Comparison of ENCODE assay signal across 8 cellular contexts in genomic region chr1:99849413-99849743, GRCh38. TPM values are rescaled to one million over a fixed set of nuclear protein-coding genes. Genes with fewer than 3 reads are reported as not detected.
DNase-seq lines count a peak whose midpoint lies in the region; ATAC-seq and TF ChIP-seq lines count a peak whose summit lies in the region.

No MANE protein-coding gene starts in this region.

- H3K4me1 ChIP-seq in RWPE2 (ENCODE audit: insufficient read depth, poor library complexity, severe bottlenecking) (no peaks in the 10 kb centered on the region), endodermal cell (ENCODE audit: control insufficient read depth, insufficient read depth, low read length) (peaks cover 3% of the 10 kb centered on the region)

- H3K9ac ChIP-seq in endodermal cell (ENCODE audit: extremely low read depth, low read length, poor library complexity, severe bottlenecking): peak overlapping the region; percentile 84

- 77% methylated on average over 6 of the region's 6 CpGs for WGBS in endodermal cell (ENCODE audit: insufficient coverage in 1 of 2, insufficient read length in 1 of 2), 2 experiments

- no peak for TF ChIP-seq CTCF in GM06990 (IDR thresholded peaks at IDR 0.05; ENCODE audit: insufficient read depth, low read length, poor library complexity, severe bottlenecking)
- TF ChIP-seq CTCF in RWPE2 (IDR thresholded peaks at IDR 0.05; ENCODE audit: poor library complexity, severe bottlenecking): no peak
- TF ChIP-seq CTCF in endodermal cell (conservative IDR thresholded peaks at IDR 0.05): no peak

- DNase-seq in GM06990 (ENCODE audit: extremely low read depth, insufficient read length) (no peak), RWPE2 (ENCODE audit: low spot score) (no peak), endodermal cell (no peak), DMS114 treated with DMSO at 0.1 percent for 48 hours (lab: John Stamatoyannopoulos, UW; ENCODE audit: unreplicated experiment) (no peak), hepatic stellate cell (ENCODE audit: low spot score) (no peak), middle frontal gyrus (ENCODE audit: extremely low spot score, low spot score) (no peak)
- DNase-seq in natural killer cell treated with Interleukin-12 subunit alpha and Interleukin-12 subunit beta and Interleukin-15 and Interleukin-18, amount 100 ng/mL, for 72 hours (ENCODE audit: low spot score): no peak

- no peaks in the 10 kb centered on the region for H3K36me3 ChIP-seq in GM06990 (ENCODE audit: control insufficient read depth, insufficient read depth, low read length)
- peaks cover 9% of the 10 kb centered on the region for H3K36me3 ChIP-seq in RWPE2 (ENCODE audit: low read depth)
- H3K36me3 ChIP-seq in endodermal cell (ENCODE audit: control insufficient read depth, insufficient read depth, low read length): peaks cover 25% of the 10 kb centered on the region

- H3K4me3 ChIP-seq in GM06990 (replicated peaks; ENCODE audit: low read depth, low read length) (peak overlapping the region; percentile 80), RWPE2 (ENCODE audit: severe bottlenecking) (peak overlapping the region; percentile 53), endodermal cell (ENCODE audit: low read length) (peak overlapping the region; percentile 95)

- ATAC-seq in HG02642 (IDR thresholded peaks at IDR 0.05; ENCODE audit: poor library complexity, unreplicated experiment) (peak; percentile 10), RWPE2 (ENCODE audit: low read depth) (no peak)
- no peak for ATAC-seq in natural killer cell treated with Interleukin-12 subunit alpha and Interleukin-12 subunit beta and Interleukin-15 and Interleukin-18, amount 100 ng/mL, for 72 hours

- peaks cover 15% of the 10 kb centered on the region for H3K9me3 Mint-ChIP-seq in endodermal cell
- H3K9me3 Mint-ChIP-seq in natural killer cell treated with Interleukin-12 subunit alpha and Interleukin-12 subunit beta and Interleukin-15 and Interleukin-18, amount 100 ng/mL, for 72 hours: no peaks in the 10 kb centered on the region

- H3K27me3 Mint-ChIP-seq in endodermal cell (ENCODE audit: insufficient read depth): no peaks in the 10 kb centered on the region
- no peaks in the 10 kb centered on the region for H3K27me3 Mint-ChIP-seq in natural killer cell treated with Interleukin-12 subunit alpha and Interleukin-12 subunit beta and Interleukin-15 and Interleukin-18, amount 100 ng/mL, for 72 hours

- H3K27ac ChIP-seq in RWPE2 (ENCODE audit: poor library complexity, severe bottlenecking) (peak overlapping the region; percentile 46), endodermal cell (ENCODE audit: low read depth, low read length) (no peak overlapping the region)

- H3K9me3 ChIP-seq in RWPE2 (ENCODE audit: severe bottlenecking): no peaks in the 10 kb centered on the region
- H3K9me3 ChIP-seq in endodermal cell (ENCODE audit: control insufficient read depth, low read length): peaks cover 27% of the 10 kb centered on the region

- H3K4me1 Mint-ChIP-seq in endodermal cell: peaks cover 22% of the 10 kb centered on the region
- H3K4me1 Mint-ChIP-seq in natural killer cell treated with Interleukin-12 subunit alpha and Interleukin-12 subunit beta and Interleukin-15 and Interleukin-18, amount 100 ng/mL, for 72 hours (ENCODE audit: low read depth in 2 of 2): peaks cover 10 to 33% of the 10 kb centered on the region in 2 donors

- peak overlapping the region; percentile 92 for H3K27ac Mint-ChIP-seq in endodermal cell
- peak overlapping the region; percentile 81 to 90 for H3K27ac Mint-ChIP-seq in natural killer cell treated with Interleukin-12 subunit alpha and Interleukin-12 subunit beta and Interleukin-15 and Interleukin-18, amount 100 ng/mL, for 72 hours

- no peaks in the 10 kb centered on the region for H3K27me3 ChIP-seq in GM06990 (replicated peaks; ENCODE audit: control insufficient read depth, insufficient read depth, low read length)
- H3K27me3 ChIP-seq in RWPE2 (ENCODE audit: insufficient read depth, poor library complexity, severe bottlenecking): no peaks in the 10 kb centered on the region
- no peaks in the 10 kb centered on the region for H3K27me3 ChIP-seq in endodermal cell (ENCODE audit: control insufficient read depth, insufficient read depth, low read length, poor library complexity, severe bottlenecking)

- H3K36me3 Mint-ChIP-seq in endodermal cell (ENCODE audit: low read depth): peaks cover 22% of the 10 kb centered on the region
- H3K36me3 Mint-ChIP-seq in natural killer cell treated with Interleukin-12 subunit alpha and Interleukin-12 subunit beta and Interleukin-15 and Interleukin-18, amount 100 ng/mL, for 72 hours: peaks cover 6% of the 10 kb centered on the region

- peak overlapping the region; percentile 82 for H3K4me3 Mint-ChIP-seq in endodermal cell
- H3K4me3 Mint-ChIP-seq in natural killer cell treated with Interleukin-12 subunit alpha and Interleukin-12 subunit beta and Interleukin-15 and Interleukin-18, amount 100 ng/mL, for 72 hours: peak overlapping the region; percentile 93

RNA-seq across cellular contexts. Expression of gene AGL, which starts 0.8 kb away (rescaled TPM):
- 100 to 1,000 TPM in 1 of 2 donors, 10 to 100 TPM in 1; 89.2 to 102 TPM for total RNA-seq in endodermal cell
- polyA plus RNA-seq in endodermal cell (2013, experiment 1 of 2): 27.8 TPM
- 36.9 TPM for polyA plus RNA-seq in endodermal cell (2013, experiment 2 of 2)
- total RNA-seq in natural killer cell treated with Interleukin-12 subunit alpha and Interleukin-12 subunit beta and Interleukin-15 and Interleukin-18, amount 100 ng/mL, for 72 hours: 10 to 100 TPM; 10.3 to 13.7 TPM

Comparison
In these comparisons a context has a peak if more than half of its experiments do, and no peak if none do; other contexts are left out.
1. RNA of gene AGL, which starts 0.8 kb away (total RNA-seq): 89.2 to 102 TPM in endodermal cell; 10.3 to 13.7 TPM in natural killer cell treated with Interleukin-12 subunit alpha and Interleukin-12 subunit beta and Interleukin-15 and Interleukin-18, amount 100 ng/mL, for 72 hours; every median in the first group is over 4 times any median in the second.
2. Peak in every context shown above with its lines, with median percentiles within 50 percentile points of each other: H3K4me3 ChIP-seq.